ENCODE assay signal across 10 cellular contexts in the genomic region with DNA sequence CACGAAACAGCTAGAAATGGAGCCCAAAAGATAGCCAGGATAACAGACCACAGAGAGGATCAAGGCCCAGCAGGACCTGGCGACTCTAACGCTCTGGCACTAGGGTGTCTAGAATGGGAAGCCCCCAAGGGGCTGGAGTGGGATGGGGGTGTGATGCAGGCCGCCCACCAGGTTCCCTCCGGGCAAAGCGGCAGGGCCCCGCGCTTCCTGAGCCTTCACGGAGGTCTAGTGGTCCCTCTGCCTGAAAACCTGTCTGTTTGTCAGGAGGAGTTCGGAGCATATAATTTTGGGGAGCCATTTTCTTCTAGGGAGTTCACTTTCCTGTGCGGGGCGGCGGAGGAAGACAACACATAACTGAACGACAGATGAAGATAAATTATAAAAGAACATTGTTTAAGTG. TPM values are rescaled to one million over a fixed set of nuclear protein-coding genes. Genes with fewer than 3 reads are reported as not detected.
A peak's percentile ranks its signal among the peaks of the same experiment; 100 is the strongest.
DNase-seq lines count a peak whose midpoint lies in the region; ATAC-seq, FAIRE-seq and TF ChIP-seq lines count a peak whose summit lies in the region.
"Had no signal": no experiment of that assay in that cellular context is flagged by ENCODE, and none has a peak within 500 bp of the region (broad histone marks: within the 10 kb centered on the region; RNA-seq: fewer than 3 reads in every experiment).

No MANE protein-coding gene starts in this region.

- H3K27ac Mint-ChIP-seq in T-helper 2 cell treated with Interferon-gamma antibody and Interleukin-4, amounts not matched to agents 5 μg/mL and 100 μg/mL, for 36 hours, result peak overlapping the region; percentile 74

- ATAC-seq in GM21619 (IDR thresholded peaks at IDR 0.05; ENCODE audit: unreplicated experiment) (no peak), GM18858 (IDR thresholded peaks at IDR 0.05; ENCODE audit: unreplicated experiment) (no peak)

- H3K27me3 ChIP-seq in brain microvascular endothelial cell (replicated peaks), result no peaks in the 10 kb centered on the region
- peaks cover 6% of the 10 kb centered on the region for H3K27me3 ChIP-seq in keratinocyte (ENCODE audit: control insufficient read depth, extremely low read depth, insufficient read depth, low read length)
- H3K27me3 ChIP-seq in spleen (replicated peaks in 1 of 7), result peaks cover 0 to 39% (median 0%) of the 10 kb centered on the region in 7 donors

- H3K79me2 ChIP-seq in keratinocyte (ENCODE audit: control insufficient read depth, insufficient read depth, low read length), result no peaks in the 10 kb centered on the region

- WGBS in spleen, 5 donors, result 66 to 85% (median 75%) methylated on average over 12 to 14 of the region's 14 CpGs

- no peaks in the 10 kb centered on the region for H3K9me3 Mint-ChIP-seq in T-helper 2 cell treated with Interferon-gamma antibody and Interleukin-4, amounts not matched to agents 5 μg/mL and 100 μg/mL, for 36 hours

- H3K4me1 Mint-ChIP-seq in T-helper 2 cell treated with Interferon-gamma antibody and Interleukin-4, amounts not matched to agents 5 μg/mL and 100 μg/mL, for 36 hours (ENCODE audit: low read depth), result peaks cover 33% of the 10 kb centered on the region

- intact Hi-C loops in spleen (cut with DNase I; ENCODE audit: low total_unique reads), result no loop called here

- H3K36me3 ChIP-seq in brain microvascular endothelial cell (replicated peaks) (no peaks in the 10 kb centered on the region), keratinocyte (ENCODE audit: control insufficient read depth in 2 of 2, extremely low read depth in 1 of 2, insufficient read depth in 2 of 2, low read length in 2 of 2) (no peaks in the 10 kb centered on the region), spleen (no peaks in the 10 kb centered on the region)

- H3K27ac ChIP-seq in brain microvascular endothelial cell, result no peak overlapping the region
- H3K27ac ChIP-seq in keratinocyte (ENCODE audit: control insufficient read depth, insufficient read depth, low read length), result no peak overlapping the region
- peak overlapping the region in 3 of 8 donors; percentile 21 to 46 (median 30) for H3K27ac ChIP-seq in spleen

- peak overlapping the region; percentile 35 for H3K4me2 ChIP-seq in keratinocyte (ENCODE audit: control insufficient read depth, extremely low read depth, insufficient read depth, low read depth, low read length)

- dilution Hi-C loops in keratinocyte (cut with MboI; ENCODE audit: extremely low pct_ligation_motif_present, low sequenced_read_pairs), result no loop called here

- peaks cover 2% of the 10 kb centered on the region for H3K36me3 Mint-ChIP-seq in T-helper 2 cell treated with Interferon-gamma antibody and Interleukin-4, amounts not matched to agents 5 μg/mL and 100 μg/mL, for 36 hours (ENCODE audit: low read depth)

- no peaks in the 10 kb centered on the region for H3K9me1 ChIP-seq in keratinocyte (ENCODE audit: control insufficient read depth, extremely low read depth, insufficient read depth, low read length)

- H3K9me3 ChIP-seq in keratinocyte (ENCODE audit: control insufficient read depth, low read depth, low read length) (no peaks in the 10 kb centered on the region), spleen (no peaks in the 10 kb centered on the region)

- TF ChIP-seq CTCF in brain microvascular endothelial cell (IDR thresholded peaks at IDR 0.05; ENCODE audit: low read depth, low read length, missing control alignments) (no peak), keratinocyte (optimal IDR thresholded peaks at IDR 0.05 in 1 of 3, IDR thresholded peaks at IDR 0.05 in 1 of 3, conservative IDR thresholded peaks at IDR 0.05 in 1 of 3; ENCODE audit: extremely low read depth in 1 of 3, insufficient read depth in 2 of 3, low read length in 3 of 3) (no peak), spleen (IDR thresholded peaks at IDR 0.05 in 8 of 11, conservative IDR thresholded peaks at IDR 0.05 in 3 of 11) (no peak)

- H4K20me1 ChIP-seq in keratinocyte (ENCODE audit: control insufficient read depth, extremely low read depth, insufficient read depth, low read length), result no peaks in the 10 kb centered on the region

- peaks cover 7% of the 10 kb centered on the region for H3K27me3 Mint-ChIP-seq in T-helper 2 cell treated with Interferon-gamma antibody and Interleukin-4, amounts not matched to agents 5 μg/mL and 100 μg/mL, for 36 hours (ENCODE audit: low read depth)

- no peak overlapping the region for H3K9ac ChIP-seq in keratinocyte (ENCODE audit: control insufficient read depth, extremely low read depth, insufficient read depth, low read length)

- H3K4me1 ChIP-seq in keratinocyte (ENCODE audit: control insufficient read depth, extremely low read depth, insufficient read depth, low read length) (no peaks in the 10 kb centered on the region), spleen (peaks cover 5 to 15% (median 12%) of the 10 kb centered on the region in 6 donors)

- peak overlapping the region; percentile 45 for H3K4me3 ChIP-seq in brain microvascular endothelial cell (ENCODE audit: low read depth, low read length)
- H3K4me3 ChIP-seq in keratinocyte (ENCODE audit: control insufficient read depth in 2 of 3, extremely low read depth in 1 of 3, insufficient read depth in 2 of 3, low read depth in 1 of 3, low read length in 3 of 3), result no peak overlapping the region
- peak overlapping the region in 5 of 8 donors; percentile 13 to 54 (median 19) for H3K4me3 ChIP-seq in spleen

- in situ Hi-C loops in brain microvascular endothelial cell (cut with HindIII; ENCODE audit: low pct_ligation_motif_present, low sequenced_read_pairs), result no loop called here

- peak overlapping the region; percentile 49 for H2AFZ ChIP-seq in keratinocyte (ENCODE audit: control insufficient read depth, low read length)

- FAIRE-seq in keratinocyte (lab: Jason Lieb, UNC), result no peak

- H3K4me3 Mint-ChIP-seq in T-helper 2 cell treated with Interferon-gamma antibody and Interleukin-4, amounts not matched to agents 5 μg/mL and 100 μg/mL, for 36 hours, result peak overlapping the region; percentile 58

- no peak for TF ChIP-seq POLR2A in spleen (IDR thresholded peaks at IDR 0.05)

- DNase-seq in T-helper 2 cell treated with Interferon-gamma antibody and Interleukin-4, amounts not matched to agents 5 μg/mL and 100 μg/mL, for 36 hours (ENCODE audit: low spot score), result no peak
- DNase-seq in T-helper 2 cell (no peak), brain microvascular endothelial cell (no peak), keratinocyte (ENCODE audit: low read depth, low spot score) (no peak), spleen (peak; percentile 74), AG08395 (ENCODE audit: low spot score) (no peak)

RNA-seq across cellular contexts. Expression of a gene that starts 48.2 kb away (rescaled TPM):
- polyA plus RNA-seq in keratinocyte, result not detected in 3 replicates
- polyA plus RNA-seq in keratinocyte (2011; ENCODE audit: low read depth), result not detected
- not detected in 2 replicates for polyA plus RNA-seq in keratinocyte (2011; cell fraction: cytosol; rRNA removed)
- not detected in 2 replicates for polyA plus RNA-seq in keratinocyte (2011; cell fraction: nucleus; rRNA removed)
- polyA plus RNA-seq in keratinocyte (2012; ENCODE audit: low replicate concordance), result not detected in 2 replicates
- not detected in 3 replicates for polyA minus RNA-seq in keratinocyte
- not detected for polyA minus RNA-seq in keratinocyte (2011; cell fraction: cytosol; rRNA and poly(A)+ RNA removed)
- polyA minus RNA-seq in keratinocyte (2011; cell fraction: nucleus; rRNA and poly(A)+ RNA removed), result not detected in 2 replicates
- total RNA-seq in spleen, result not detected
- under 1 TPM in 1 of 3 donors, not detected in 2; 0.20 TPM for polyA plus RNA-seq in spleen
- total RNA-seq: A172; T-helper 1 cell treated with Interleukin-12 subunit alpha and Interleukin-12 subunit beta and Interleukin-4 antibody, amounts not matched to agents 30 ng/mL and 1 ng/mL, for 36 hours had no signal

RNA-seq across cellular contexts. Expression of a gene that starts 56.4 kb away (rescaled TPM):
- polyA plus RNA-seq in keratinocyte (2.1 to 3.6 TPM (median 2.2 TPM) in 3 replicates), spleen (1 to 10 TPM; 1.9 to 3.1 (median 2.1) TPM)
- 0.59 TPM for polyA plus RNA-seq in keratinocyte (2011; ENCODE audit: low read depth)
- 2.3 and 3.2 TPM in 2 replicates for polyA plus RNA-seq in keratinocyte (2011; cell fraction: cytosol; rRNA removed)
- 3.1 and 3.6 TPM in 2 replicates for polyA plus RNA-seq in keratinocyte (2011; cell fraction: nucleus; rRNA removed)
- 0.79 and 1.5 TPM in 2 replicates for polyA plus RNA-seq in keratinocyte (2012; ENCODE audit: low replicate concordance)
- 1.8 to 4.4 TPM (median 3.7 TPM) in 3 replicates for polyA minus RNA-seq in keratinocyte
- polyA minus RNA-seq in keratinocyte (2011; cell fraction: cytosol; rRNA and poly(A)+ RNA removed), result 5.6 TPM
- 2.2 and 2.8 TPM in 2 replicates for polyA minus RNA-seq in keratinocyte (2011; cell fraction: nucleus; rRNA and poly(A)+ RNA removed)
- 1 to 10 TPM; 2.5 to 7.1 (median 3.6) TPM for total RNA-seq in spleen
- total RNA-seq: A172 had no signal

Comparison
In these comparisons a context has a peak if more than half of its experiments do, and no peak if none do; other contexts are left out.
1. H3K4me3 ChIP-seq: peak in brain microvascular endothelial cell (single experiment) and spleen (5 of 8); none in keratinocyte (0 of 3).